Comparison of ENCODE assay signal across 31 cellular contexts in genomic region chr7:90192876-90193765, GRCh38. TPM values are rescaled to one million over a fixed set of nuclear protein-coding genes. Genes with fewer than 3 reads are reported as not detected.
DNase-seq lines count a peak whose midpoint lies in the region; ATAC-seq and TF ChIP-seq lines count a peak whose summit lies in the region.
"Had no signal": no experiment of that assay in that cellular context is flagged by ENCODE, and none has a peak within 500 bp of the region (broad histone marks: within the 10 kb centered on the region; RNA-seq: fewer than 3 reads in every experiment).

No MANE protein-coding gene starts in this region.

- DNase-seq in SIG-M5 treated with dmso at 0.1 percent for 504 hours (lab: John Stamatoyannopoulos, UW; ENCODE audit: unreplicated experiment) = peak; percentile 35
- no peak for DNase-seq in SIG-M5 (lab: John Stamatoyannopoulos, UW)
- DNase-seq in foreskin fibroblast = peak; percentile 25 to 36
- no peak for DNase-seq in progenitor cell of endocrine pancreas (ENCODE audit: low spot score, unreplicated experiment)
- DNase-seq in substantia nigra (lab: John Stamatoyannopoulos, UW) = no peak
- DNase-seq in SW480 (ENCODE audit: low spot score) = no peak
- DNase-seq: activated B cell treated with CpG ODN at 0.5 μM for 24 hours; activated CD4-positive, alpha-beta T cell treated with anti-CD3 and anti-CD28 coated beads, Interleukin-2, amount 50 U/mL, for 48 hours; activated effector memory CD4-positive, alpha-beta T cell treated with anti-CD3 and anti-CD28 coated beads, Interleukin-2, amount 50 U/mL, for 16 hours; brain microvascular endothelial cell; colonic mucosa; DMS53; effector memory CD8-positive, alpha-beta T cell; GF-D8; kidney; lower lobe of right lung; MG63; NCI-H1436; PC-3; Right ventricle myocardium superior; stimulated activated naive CD8-positive, alpha-beta T cell treated with anti-CD3 and anti-CD28 coated beads, Interleukin-15, Interleukin-2, amounts not matched to agents 100 U/mL and 50 U/mL, for 24 hours; SW 1271; tibial artery had no signal

- H3K27ac ChIP-seq in VCaP (peak overlapping the region; percentile 80), substantia nigra (ENCODE audit: low read depth, low read length, poor library complexity, severe bottlenecking) (no peak overlapping the region)
- H3K27ac ChIP-seq: 22Rv1, brain microvascular endothelial cell, colonic mucosa, esophagus muscularis mucosa, lower lobe of right lung, tibial artery had no signal

- TF ChIP-seq CTCF in VCaP (conservative IDR thresholded peaks at IDR 0.05) (0 out of 2 replicates have a peak, but pooled peaks have one; percentile 10), foreskin fibroblast (IDR thresholded peaks at IDR 0.05; ENCODE audit: low read depth, low read length) (no peak), progenitor cell of endocrine pancreas (IDR thresholded peaks at IDR 0.05; ENCODE audit: unreplicated experiment) (no peak)

- H3K4me1 Mint-ChIP-seq in progenitor cell of endocrine pancreas (ENCODE audit: low read depth) = peaks cover 4% of the 10 kb centered on the region
- H3K4me1 Mint-ChIP-seq: neural crest cell had no signal

- peaks cover 8% of the 10 kb centered on the region for H3K9me3 Mint-ChIP-seq in progenitor cell of endocrine pancreas (ENCODE audit: low read depth)
- H3K9me3 Mint-ChIP-seq: effector memory CD8-positive, alpha-beta T cell had no signal

- H3K27ac Mint-ChIP-seq in progenitor cell of endocrine pancreas = no peak overlapping the region
- H3K27ac Mint-ChIP-seq: activated B cell treated with CpG ODN at 0.5 μM for 24 hours; B cell; effector memory CD8-positive, alpha-beta T cell had no signal

- no peak overlapping the region for H3K4me3 ChIP-seq in foreskin fibroblast (ENCODE audit: low read depth in 1 of 2, low read length in 2 of 2)
- H3K4me3 ChIP-seq: colonic mucosa, esophagus muscularis mucosa, lower lobe of right lung, MG63, tibial artery had no signal

- peaks cover 2% of the 10 kb centered on the region for H3K36me3 Mint-ChIP-seq in progenitor cell of endocrine pancreas (ENCODE audit: insufficient read depth)
- H3K36me3 Mint-ChIP-seq: IgD-negative memory B cell had no signal

- ATAC-seq in GM19324 (IDR thresholded peaks at IDR 0.05; ENCODE audit: low FRiP score, unreplicated experiment) = no peak
- ATAC-seq: effector memory CD8-positive, alpha-beta T cell; lower lobe of right lung; PC-3; sciatic nerve; stimulated activated naive CD8-positive, alpha-beta T cell treated with anti-CD3 and anti-CD28 coated beads, Interleukin-15, Interleukin-2, amounts not matched to agents 100 U/mL and 50 U/mL, for 24 hours had no signal

- H3K4me3 Mint-ChIP-seq in progenitor cell of endocrine pancreas (ENCODE audit: low read depth) = no peak overlapping the region
- H3K4me3 Mint-ChIP-seq: activated B cell treated with CpG ODN at 0.5 μM for 24 hours; B cell; effector memory CD8-positive, alpha-beta T cell; IgD-negative memory B cell; neural crest cell had no signal

- H3K27me3 Mint-ChIP-seq in progenitor cell of endocrine pancreas = no peaks in the 10 kb centered on the region
- H3K27me3 Mint-ChIP-seq: B cell, IgD-negative memory B cell had no signal

RNA-seq across cellular contexts. Expression of gene STEAP2, which starts 18.4 kb away (rescaled TPM):
- 4.9 and 5.3 TPM in 2 replicates for total RNA-seq in progenitor cell of endocrine pancreas
- total RNA-seq: activated B cell treated with CpG ODN at 0.5 μM for 24 hours, B cell had no signal

RNA-seq across cellular contexts. Expression of gene STEAP1, which starts 38.9 kb away (rescaled TPM):
- 5.1 and 5.8 TPM in 2 replicates for total RNA-seq in progenitor cell of endocrine pancreas
- total RNA-seq: B cell had no signal

RNA-seq across cellular contexts. Expression of gene CFAP69, which starts 51.9 kb away (rescaled TPM):
- total RNA-seq in progenitor cell of endocrine pancreas = 12.0 and 12.4 TPM in 2 replicates

Comparison
In these comparisons a context has a peak if more than half of its experiments do, and no peak if none do; other contexts are left out.
1. DNase-seq: peak in SIG-M5 treated with dmso at 0.1 percent for 504 hours (single experiment) and foreskin fibroblast (2 of 2); none in SIG-M5 (single experiment), progenitor cell of endocrine pancreas (single experiment), substantia nigra (0 of 49) and SW480 (single experiment).